In genomic region chr13:77952276-77952675, GRCh38 we compare ENCODE assay signal across 20 cellular contexts. TPM values are rescaled to one million over a fixed set of nuclear protein-coding genes. Genes with fewer than 3 reads are reported as not detected.
"Had no signal": no experiment of that assay in that cellular context is flagged by ENCODE, and none has a peak within 500 bp of the region (broad histone marks: within the 10 kb centered on the region; RNA-seq: fewer than 3 reads in every experiment).

No MANE protein-coding gene starts in this region.

- H3K9ac ChIP-seq: parathyroid adenoma had no signal

- H3K9me3 ChIP-seq: esophagus muscularis mucosa, gastrocnemius medialis, left lung, stomach, thyroid gland had no signal

- DNase-seq: cortex of kidney; effector CD8-positive, alpha-beta T cell; endodermal cell; foreskin fibroblast; gastrocnemius medialis; head of caudate nucleus; left cardiac atrium; left lung; natural killer cell; right lobe of liver; stimulated activated CD4-positive, alpha-beta T cell treated with anti-CD3 and anti-CD28 coated beads, Interleukin-12 subunit alpha, Interleukin-12 subunit beta, amount 100 ng/mL, for 4 hours; stimulated activated CD4-positive, alpha-beta T cell treated with anti-CD3 and anti-CD28 coated beads, Interleukin-1b, Interleukin-23, amount 100 ng/mL, for 48 hours; stimulated activated CD4-positive, alpha-beta T cell treated with anti-CD3 and anti-CD28 coated beads, Interleukin-4, amount 100 ng/mL, for 1 hour; stimulated activated CD8-positive, alpha-beta memory T cell treated with anti-CD3 and anti-CD28 coated beads, Interleukin-4, amount 100 ng/mL, for 48 hours; stimulated activated naive CD4-positive, alpha-beta T cell treated with Interleukin-2 at 50 U/mL for 16 hours; stomach; thyroid gland had no signal

- H3K36me3 ChIP-seq: esophagus muscularis mucosa, gastrocnemius medialis, left lung, right lobe of liver, stomach, thyroid gland had no signal

- H3K27me3 ChIP-seq: gastrocnemius medialis, left lung, right lobe of liver, stomach, thyroid gland had no signal

- H3K4me3 ChIP-seq: esophagus muscularis mucosa, gastrocnemius medialis, left lung, right lobe of liver, smooth muscle cell, stomach, thyroid gland had no signal

- H3K79me2 ChIP-seq: parathyroid adenoma had no signal

- H3K4me2 ChIP-seq: smooth muscle cell had no signal

- H2AFZ ChIP-seq: parathyroid adenoma had no signal

- H3K4me1 ChIP-seq: esophagus muscularis mucosa, gastrocnemius medialis, left lung, parathyroid adenoma, right lobe of liver, stomach, thyroid gland had no signal

- H3K27ac ChIP-seq: esophagus muscularis mucosa, gastrocnemius medialis, left lung, parathyroid adenoma, right lobe of liver, stomach, thyroid gland had no signal

RNA-seq across cellular contexts. Expression of gene EDNRB, which starts 33.6 kb away (rescaled TPM):
- total RNA-seq: natural killer cell had no signal
